8 cellular contexts compared by ENCODE assay signal in genomic region chr9:37747271-37747753, GRCh38. TPM values are rescaled to one million over a fixed set of nuclear protein-coding genes. Genes with fewer than 3 reads are reported as not detected.
DNase-seq lines count a peak whose midpoint lies in the region; ATAC-seq, FAIRE-seq and TF ChIP-seq lines count a peak whose summit lies in the region.

No MANE protein-coding gene starts in this region.

- H2AFZ ChIP-seq in OCI-LY3 (ENCODE audit: low read depth, low read length) = peak overlapping the region; percentile 79; the same call in 1 of the 2 replicates

- 25% methylated on average over 3 of the region's 3 CpGs for WGBS in A549 (ENCODE audit: missing lambda C conversion rate)

- H3K9me3 ChIP-seq in A549 (no peaks in the 10 kb centered on the region), OCI-LY3 (ENCODE audit: insufficient read depth, low read length) (no peaks in the 10 kb centered on the region), upper lobe of right lung (no peaks in the 10 kb centered on the region)

- no peak overlapping the region for H3K9ac ChIP-seq in OCI-LY3 (ENCODE audit: low read length)

- ATAC-seq in A549 (peak; percentile 87 to 94), upper lobe of right lung (peak; percentile 88)
- peak; percentile 68 to 69 for ATAC-seq in activated T-cell treated with anti-CD3 and anti-CD28 coated beads, Interleukin-2, amount 50 U/mL, for 72 hours (replicated peaks in 1 of 2)

- H3K36me3 Mint-ChIP-seq in activated T-cell treated with anti-CD3 and anti-CD28 coated beads, Interleukin-2, amount 50 U/mL, for 72 hours (ENCODE audit: insufficient read depth in 2 of 2) = no peaks in the 10 kb centered on the region

- FAIRE-seq in A549 (lab: Jason Lieb, UNC) (peak; percentile 13), GM12892 (lab: Jason Lieb, UNC) (peak; percentile 86)

- H3K36me3 ChIP-seq in OCI-LY3 (replicated peaks; ENCODE audit: low read depth, low read length) (no peaks in the 10 kb centered on the region), upper lobe of right lung (no peaks in the 10 kb centered on the region)

- TF ChIP-seq POLR2A in A549 (IDR thresholded peaks at IDR 0.05; ENCODE audit: low read length) (no peak), GM12892 (IDR thresholded peaks at IDR 0.05; ENCODE audit: low read depth, low read length) (no peak)

- no peak for TF ChIP-seq EP300 in A549 (IDR thresholded peaks at IDR 0.05)

- no peak overlapping the region for H3K27ac Mint-ChIP-seq in activated T-cell treated with anti-CD3 and anti-CD28 coated beads, Interleukin-2, amount 50 U/mL, for 72 hours

- no peaks in the 10 kb centered on the region for H3K9me3 Mint-ChIP-seq in activated T-cell treated with anti-CD3 and anti-CD28 coated beads, Interleukin-2, amount 50 U/mL, for 72 hours

- POLR2A ChIA-PET in A549 (lab: Yijun Ruan, JAX) = no interaction called here

- H3K4me2 ChIP-seq in A549 = no peak overlapping the region
- peak overlapping the region; percentile 29; the same call in 1 of the 2 replicates for H3K4me2 ChIP-seq in OCI-LY3 (ENCODE audit: low read length)

- CTCF ChIA-PET in A549 (lab: Yijun Ruan, JAX) = interaction anchor here (0.7 to 2.1 kb wide), 12 partner anchors 10 to 694 kb away, joined by 3 to 11 read pairs (median 4); partner anchors contain the start of gene DCAF10

- no peaks in the 10 kb centered on the region for H3K4me1 ChIP-seq in A549
- peaks cover 9% of the 10 kb centered on the region for H3K4me1 ChIP-seq in OCI-LY3 (ENCODE audit: low read length)
- no peaks in the 10 kb centered on the region for H3K4me1 ChIP-seq in upper lobe of right lung

- TF ChIP-seq CTCF in A549 (IDR thresholded peaks at IDR 0.05) (peak; percentile 87), HL-60 (IDR thresholded peaks at IDR 0.05; ENCODE audit: insufficient read depth, low read length) (peak; percentile 94), OCI-LY3 (IDR thresholded peaks at IDR 0.05; ENCODE audit: low read depth, low read length) (peak; percentile 92), fibroblast of villous mesenchyme (IDR thresholded peaks at IDR 0.05; ENCODE audit: insufficient read depth, low read depth, low read length) (peak; percentile 98), upper lobe of right lung (IDR thresholded peaks at IDR 0.05) (peak; percentile 95)

- H3K27ac ChIP-seq in A549 (no peak overlapping the region), HL-60 (replicated peaks) (no peak overlapping the region), OCI-LY3 (ENCODE audit: low read length) (no peak overlapping the region), upper lobe of right lung (no peak overlapping the region)

- H3K27me3 Mint-ChIP-seq in activated T-cell treated with anti-CD3 and anti-CD28 coated beads, Interleukin-2, amount 50 U/mL, for 72 hours (ENCODE audit: low read depth) = no peaks in the 10 kb centered on the region

- no peak overlapping the region for H3K4me3 Mint-ChIP-seq in activated T-cell treated with anti-CD3 and anti-CD28 coated beads, Interleukin-2, amount 50 U/mL, for 72 hours

- H3K79me2 ChIP-seq in OCI-LY3 (ENCODE audit: low read length) = no peaks in the 10 kb centered on the region

- H3K4me3 ChIP-seq in A549 (no peak overlapping the region), HL-60 (replicated peaks; ENCODE audit: insufficient read depth, low read length) (no peak overlapping the region), OCI-LY3 (ENCODE audit: low read length) (no peak overlapping the region), fibroblast of villous mesenchyme (ENCODE audit: low read depth, low read length) (no peak overlapping the region), upper lobe of right lung (no peak overlapping the region)

- H3K27me3 ChIP-seq in HL-60 (ENCODE audit: insufficient read depth, poor library complexity, severe bottlenecking) = no peaks in the 10 kb centered on the region
- no peaks in the 10 kb centered on the region for H3K27me3 ChIP-seq in OCI-LY3 (ENCODE audit: low read depth, low read length)
- no peaks in the 10 kb centered on the region for H3K27me3 ChIP-seq in upper lobe of right lung

- H3K4me1 Mint-ChIP-seq in activated T-cell treated with anti-CD3 and anti-CD28 coated beads, Interleukin-2, amount 50 U/mL, for 72 hours (ENCODE audit: low read depth) = no peaks in the 10 kb centered on the region

- DNase-seq in A549 (ENCODE audit: low read depth in 1 of 2, low spot score in 1 of 2) (peak; percentile 72 to 85), GM12892 (ENCODE audit: insufficient read length) (peak; percentile 72), HL-60 (ENCODE audit: low read depth in 1 of 2, low spot score in 1 of 2) (peak; percentile 40 to 57), fibroblast of villous mesenchyme (ENCODE audit: low read depth) (peak; percentile 82), non-pigmented ciliary epithelial cell (ENCODE audit: low read depth) (peak; percentile 30), upper lobe of right lung (peak; percentile 70)
- DNase-seq in activated T-cell treated with anti-CD3 and anti-CD28 coated beads, Interleukin-2, amount 50 U/mL, for 72 hours = peak; percentile 56 to 57

- no peaks in the 10 kb centered on the region for H4K20me1 ChIP-seq in OCI-LY3 (ENCODE audit: insufficient read depth, low read length)

- intact Hi-C loops in upper lobe of right lung (cut with DNase I) = no loop called here

- peak; percentile 78 to 84 for TF ChIP-seq RAD21 in A549 (conservative IDR thresholded peaks at IDR 0.05 in 1 of 2, IDR thresholded peaks at IDR 0.05 in 1 of 2)

TF ChIP-seq in A549, 52 proteins besides CTCF, POLR2A, EP300 and RAD21:
- peak; percentile 64 for TF ChIP-seq SMC3 (IDR thresholded peaks at IDR 0.05)
- TF ChIP-seq ZSCAN20 (CRISPR knock-in tag; IDR thresholded peaks at IDR 0.05) = no peak
- no peak for TF ChIP-seq HOXB5 (CRISPR knock-in tag; IDR thresholded peaks at IDR 0.05)
- no peak for TF ChIP-seq TFCP2L1 (CRISPR knock-in tag; IDR thresholded peaks at IDR 0.05)
- TF ChIP-seq MYC (IDR thresholded peaks at IDR 0.05; ENCODE audit: borderline replicate concordance, low read length) = 0 out of 2 replicates have a peak, but pooled peaks have one; percentile 72
- no peak for TF ChIP-seq ZFP36 (IDR thresholded peaks at IDR 0.05; ENCODE audit: borderline replicate concordance, partially characterized antibody)
- peak; percentile 71 for TF ChIP-seq MAX (IDR thresholded peaks at IDR 0.05)
- no peak for TF ChIP-seq RNF2 (IDR thresholded peaks at IDR 0.05; ENCODE audit: borderline replicate concordance, low read depth)

RNA-seq across cellular contexts. Expression of gene TRMT10B, which starts 6.3 kb away (rescaled TPM):
- polyA plus RNA-seq in A549 (2011; rRNA removed) (8.9 and 10.1 TPM in 2 replicates), A549 (2017; fragmentation: RNase III; extraction: RNeasy Plus Mini Kit Qiagen cat#74134 plus additional on column Dnase treatment) (6.3 to 6.9 TPM (median 6.5 TPM) in 3 replicates)
- 3.6 and 4.0 TPM in 2 replicates for polyA plus RNA-seq in A549 (2012; cell fraction: cytosol; rRNA removed)
- polyA plus RNA-seq in A549 (2012; cell fraction: nucleus; rRNA removed) = 1.6 and 2.1 TPM in 2 replicates
- 2.2 and 4.2 TPM in 2 replicates for polyA minus RNA-seq in A549 (2011; rRNA and poly(A)+ RNA removed)
- 8.0 TPM for polyA plus RNA-seq in GM12892 (2012; ENCODE audit: missing spikeins)
- 10 to 100 TPM; 15.9 to 16.1 TPM for total RNA-seq in activated T-cell treated with anti-CD3 and anti-CD28 coated beads, Interleukin-2, amount 50 U/mL, for 72 hours
- total RNA-seq in fibroblast of villous mesenchyme (2.2 and 3.5 TPM in 2 replicates), upper lobe of right lung (11.8 TPM)

RNA-seq across cellular contexts. Expression of gene EXOSC3, which starts 37.6 kb away (rescaled TPM):
- polyA plus RNA-seq in A549 (2011; rRNA removed) = 40.7 and 63.2 TPM in 2 replicates
- polyA plus RNA-seq in A549 (2012; cell fraction: cytosol; rRNA removed) = 79.6 and 87.2 TPM in 2 replicates
- polyA plus RNA-seq in A549 (2012; cell fraction: nucleus; rRNA removed) = 43.8 and 66.7 TPM in 2 replicates
- polyA plus RNA-seq in A549 (2017; fragmentation: RNase III; extraction: RNeasy Plus Mini Kit Qiagen cat#74134 plus additional on column Dnase treatment) = 72.2 to 77.1 TPM (median 72.4 TPM) in 3 replicates
- polyA minus RNA-seq in A549 (2011; rRNA and poly(A)+ RNA removed) = 22.9 and 23.8 TPM in 2 replicates
- polyA plus RNA-seq in GM12892 (2012; ENCODE audit: missing spikeins) = 44.3 TPM
- total RNA-seq in activated T-cell treated with anti-CD3 and anti-CD28 coated beads, Interleukin-2, amount 50 U/mL, for 72 hours = 10 to 100 TPM; 60.2 to 72.0 TPM
- 28.3 and 30.2 TPM in 2 replicates for total RNA-seq in fibroblast of villous mesenchyme
- total RNA-seq in upper lobe of right lung = 23.7 TPM

RNA-seq across cellular contexts. Expression of gene DCAF10, which starts 53.3 kb away (rescaled TPM):
- 25.8 and 33.1 TPM in 2 replicates for polyA plus RNA-seq in A549 (2011; rRNA removed)
- polyA plus RNA-seq in A549 (2012; cell fraction: cytosol; rRNA removed) = 5.4 and 7.3 TPM in 2 replicates
- 3.8 and 4.1 TPM in 2 replicates for polyA plus RNA-seq in A549 (2012; cell fraction: nucleus; rRNA removed)
- polyA plus RNA-seq in A549 (2017; fragmentation: RNase III; extraction: RNeasy Plus Mini Kit Qiagen cat#74134 plus additional on column Dnase treatment) = 10.9 to 12.4 TPM (median 11.5 TPM) in 3 replicates
- 39.3 and 39.9 TPM in 2 replicates for polyA minus RNA-seq in A549 (2011; rRNA and poly(A)+ RNA removed)
- 11.8 TPM for polyA plus RNA-seq in GM12892 (2012; ENCODE audit: missing spikeins)
- 10 to 100 TPM; 27.2 to 27.6 TPM for total RNA-seq in activated T-cell treated with anti-CD3 and anti-CD28 coated beads, Interleukin-2, amount 50 U/mL, for 72 hours
- 22.2 and 24.2 TPM in 2 replicates for total RNA-seq in fibroblast of villous mesenchyme
- 25.2 TPM for total RNA-seq in upper lobe of right lung

Comparison
In these comparisons a context has a peak if more than half of its experiments do, and no peak if none do; other contexts are left out.
1. DNase-seq: peak in every context shown above with its lines; median percentile 82 in fibroblast of villous mesenchyme; 78 in A549; 72 in GM12892; 70 in upper lobe of right lung; 56 in activated T-cell treated with anti-CD3 and anti-CD28 coated beads, Interleukin-2, amount 50 U/mL, for 72 hours; 48 in HL-60; 30 in non-pigmented ciliary epithelial cell.